16 cellular contexts compared by ENCODE assay signal in the genomic region with DNA sequence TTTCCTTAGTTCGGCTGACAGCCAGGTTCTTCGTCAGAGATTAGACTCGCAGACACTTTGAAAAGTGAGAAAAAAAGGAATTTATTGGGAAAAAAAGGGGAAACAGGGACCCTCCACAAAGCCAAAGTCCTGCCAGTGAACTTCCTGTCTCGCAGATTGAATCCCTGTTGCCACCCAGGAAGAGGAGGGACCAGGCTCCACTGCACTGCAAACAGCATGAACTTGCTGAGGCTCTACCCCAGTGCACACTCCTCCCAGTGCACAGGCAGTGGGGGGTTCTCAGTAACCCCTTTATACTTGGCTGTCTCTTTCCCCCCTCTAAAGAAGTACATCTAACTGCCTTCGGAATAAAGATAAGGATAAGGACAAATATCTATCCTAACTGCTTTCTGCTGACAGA.
DNase-seq lines count a peak whose midpoint lies in the region; ATAC-seq and TF ChIP-seq lines count a peak whose summit lies in the region.
"Had no signal": no experiment of that assay in that cellular context is flagged by ENCODE, and none has a peak within 500 bp of the region (broad histone marks: within the 10 kb centered on the region; RNA-seq: fewer than 3 reads in every experiment).

No MANE protein-coding gene starts in this region.

- intact Hi-C loops in PC-9 (cut with micrococcal nuclease; ENCODE audit: unreplicated experiment) (no loop called here), Right ventricle myocardium inferior (cut with DNase I) (no loop called here)

- no peak overlapping the region for H3K4me3 ChIP-seq in PC-9
- no peak overlapping the region for H3K4me3 ChIP-seq in endodermal cell (ENCODE audit: low read length)
- no peak overlapping the region for H3K4me3 ChIP-seq in neuronal stem cell (ENCODE audit: low read length in 2 of 2)
- H3K4me3 ChIP-seq: GM23248 had no signal

- H2AFZ ChIP-seq in PC-9 = peak overlapping the region; percentile 58; the same call in 1 of the 2 replicates
- peak overlapping the region; percentile 37 for H2AFZ ChIP-seq in neuronal stem cell (ENCODE audit: low read length)
- H2AFZ ChIP-seq: GM23248 had no signal

- ATAC-seq in Right ventricle myocardium inferior = no peak
- no peak for ATAC-seq in HG03097 (IDR thresholded peaks at IDR 0.05; ENCODE audit: low FRiP score, unreplicated experiment)
- ATAC-seq: HCT116 had no signal

- H4K20me1 ChIP-seq in PC-9 (ENCODE audit: insufficient read depth) = no peaks in the 10 kb centered on the region

- H3K9me3 ChIP-seq in PC-9 (ENCODE audit: insufficient read depth, low read depth) = no peaks in the 10 kb centered on the region
- H3K9me3 ChIP-seq in endodermal cell (ENCODE audit: control insufficient read depth, low read length) = no peaks in the 10 kb centered on the region
- no peaks in the 10 kb centered on the region for H3K9me3 ChIP-seq in neuronal stem cell (replicated peaks in 1 of 2; ENCODE audit: control insufficient read depth in 2 of 2, insufficient read depth in 1 of 2, low read depth in 1 of 2, low read length in 2 of 2)

- WGBS in endodermal cell (ENCODE audit: insufficient coverage in 1 of 2, insufficient read length in 1 of 2), 2 experiments = 90 to 93% methylated on average over 4 to 5 of the region's 5 CpGs
- whole genome bisulfite sequencing in neuronal stem cell (ENCODE audit: extremely low coverage in 2 of 2, insufficient read length in 2 of 2, insufficient replicate concordance in 1 of 2), 2 donors = no CpG with 5 or more reads among the region's 5 CpGs

- H3K4me2 ChIP-seq in PC-9 (no peak overlapping the region), neuronal stem cell (ENCODE audit: insufficient read depth, low read length, poor library complexity, severe bottlenecking) (no peak overlapping the region)

- H3K18ac ChIP-seq in neuronal stem cell (ENCODE audit: low read length) = no peak overlapping the region

- H3K36me3 ChIP-seq in PC-9 (ENCODE audit: low read depth) = no peaks in the 10 kb centered on the region
- no peaks in the 10 kb centered on the region for H3K36me3 ChIP-seq in endodermal cell (ENCODE audit: control insufficient read depth, insufficient read depth, low read length)
- H3K36me3 ChIP-seq in neuronal stem cell (replicated peaks in 1 of 2; ENCODE audit: control insufficient read depth in 2 of 2, insufficient read depth in 2 of 2, low read length in 2 of 2) = no peaks in the 10 kb centered on the region

- H3K23ac ChIP-seq in neuronal stem cell (ENCODE audit: low read depth, low read length, poor library complexity) = no peak overlapping the region

- H3K9me2 ChIP-seq in PC-9 (ENCODE audit: insufficient read depth) = no peaks in the 10 kb centered on the region

- H2BK5ac ChIP-seq in neuronal stem cell (ENCODE audit: low read length) = no peak overlapping the region

- no peak overlapping the region for H3K4me3 Mint-ChIP-seq in endodermal cell
- no peak overlapping the region for H3K4me3 Mint-ChIP-seq in activated T-cell treated with anti-CD3 and anti-CD28 coated beads, Interleukin-2, amount 50 U/mL, for 24 hours
- H3K4me3 Mint-ChIP-seq: CD4-positive, alpha-beta memory T cell; H9 had no signal

- no peak overlapping the region for H3K14ac ChIP-seq in neuronal stem cell (ENCODE audit: low read length)

- H3K27me3 Mint-ChIP-seq in endodermal cell (ENCODE audit: insufficient read depth) = peaks cover 1% of the 10 kb centered on the region
- no peaks in the 10 kb centered on the region for H3K27me3 Mint-ChIP-seq in activated T-cell treated with anti-CD3 and anti-CD28 coated beads, Interleukin-2, amount 50 U/mL, for 24 hours
- H3K27me3 Mint-ChIP-seq: CD4-positive, alpha-beta memory T cell had no signal

- peaks cover 1% of the 10 kb centered on the region for H3K9me3 Mint-ChIP-seq in endodermal cell
- peaks cover 15% of the 10 kb centered on the region for H3K9me3 Mint-ChIP-seq in activated T-cell treated with anti-CD3 and anti-CD28 coated beads, Interleukin-2, amount 50 U/mL, for 24 hours

- BruUV-seq in PC-9 (replicated peaks; lab: Mats Ljungman, UMichigan) = no TSS peak

- H3K27me3 ChIP-seq in PC-9 (ENCODE audit: insufficient read depth, low read depth) (no peaks in the 10 kb centered on the region), endodermal cell (ENCODE audit: control insufficient read depth, insufficient read depth, low read length, poor library complexity, severe bottlenecking) (no peaks in the 10 kb centered on the region), neuronal stem cell (ENCODE audit: control insufficient read depth in 3 of 3, insufficient read depth in 3 of 3, low read depth in 1 of 3, low read length in 3 of 3) (no peaks in the 10 kb centered on the region)

- CTCF ChIA-PET in PC-9 (lab: Charles Lee) = no interaction called here

- H2BK12ac ChIP-seq in neuronal stem cell (ENCODE audit: low read length) = no peak overlapping the region

- no peak overlapping the region for H4K91ac ChIP-seq in neuronal stem cell (ENCODE audit: low read depth, low read length, poor library complexity)

- no peaks in the 10 kb centered on the region for H3K79me1 ChIP-seq in neuronal stem cell (ENCODE audit: low read depth, low read length)

- no peaks in the 10 kb centered on the region for H3K79me2 ChIP-seq in PC-9 (ENCODE audit: low read depth)

- H3K27ac Mint-ChIP-seq in endodermal cell = no peak overlapping the region
- H3K27ac Mint-ChIP-seq in activated T-cell treated with anti-CD3 and anti-CD28 coated beads, Interleukin-2, amount 50 U/mL, for 24 hours = no peak overlapping the region
- H3K27ac Mint-ChIP-seq: H9 had no signal

- POLR2A ChIA-PET in PC-9 (lab: Charles Lee; ENCODE audit: unreplicated experiment) = no interaction called here

- H3K9ac ChIP-seq in endodermal cell (ENCODE audit: extremely low read depth, low read length, poor library complexity, severe bottlenecking) (no peak overlapping the region), neuronal stem cell (ENCODE audit: low read depth, low read length, poor library complexity) (no peak overlapping the region)
- H3K9ac ChIP-seq: GM23248 had no signal

- no peaks in the 10 kb centered on the region for H3K4me1 ChIP-seq in PC-9 (replicated peaks; ENCODE audit: insufficient read depth)
- no peaks in the 10 kb centered on the region for H3K4me1 ChIP-seq in endodermal cell (ENCODE audit: control insufficient read depth, insufficient read depth, low read length)
- H3K4me1 ChIP-seq in neuronal stem cell (ENCODE audit: control insufficient read depth in 2 of 2, insufficient read depth in 1 of 2, low read depth in 1 of 2, low read length in 2 of 2) = no peaks in the 10 kb centered on the region

- no peaks in the 10 kb centered on the region for H3F3A ChIP-seq in PC-9 (ENCODE audit: insufficient read depth, low read depth)

- no peaks in the 10 kb centered on the region for H3K36me3 Mint-ChIP-seq in endodermal cell (ENCODE audit: low read depth)
- no peaks in the 10 kb centered on the region for H3K36me3 Mint-ChIP-seq in activated T-cell treated with anti-CD3 and anti-CD28 coated beads, Interleukin-2, amount 50 U/mL, for 24 hours (ENCODE audit: low read depth)
- H3K36me3 Mint-ChIP-seq: CD4-positive, alpha-beta memory T cell had no signal

- H2BK120ac ChIP-seq in neuronal stem cell (ENCODE audit: low read depth, low read length) = no peak overlapping the region

- no peak overlapping the region for H2BK15ac ChIP-seq in neuronal stem cell (ENCODE audit: low read length)

- peaks cover 2% of the 10 kb centered on the region for H3K4me1 Mint-ChIP-seq in endodermal cell
- H3K4me1 Mint-ChIP-seq in activated T-cell treated with anti-CD3 and anti-CD28 coated beads, Interleukin-2, amount 50 U/mL, for 24 hours (ENCODE audit: low read depth) = no peaks in the 10 kb centered on the region
- H3K4me1 Mint-ChIP-seq: CD4-positive, alpha-beta memory T cell had no signal

- DNase-seq in PC-9 = no peak
- peak; percentile 35 for DNase-seq in endodermal cell
- no peak for DNase-seq in neuronal stem cell (ENCODE audit: low spot score)
- DNase-seq in Right ventricle myocardium inferior (ENCODE audit: missing footprints) = no peak
- no peak for DNase-seq in activated T-cell treated with anti-CD3 and anti-CD28 coated beads, Interleukin-2, amount 50 U/mL, for 24 hours
- DNase-seq: C1 segment of cervical spinal cord; Calu3; CD4-positive, alpha-beta memory T cell; COR-L47; DMS53; DMS79 treated with DMSO at 0.1 percent for 48 hours; GF-D8; GM23248; H9 had no signal

- no peak overlapping the region for H2AK5ac ChIP-seq in neuronal stem cell (ENCODE audit: low read depth, low read length)

- H4K8ac ChIP-seq in neuronal stem cell (ENCODE audit: low read depth, low read length) = no peak overlapping the region

- H3K27ac ChIP-seq in PC-9 = no peak overlapping the region
- H3K27ac ChIP-seq in endodermal cell (ENCODE audit: low read depth, low read length) = no peak overlapping the region
- no peak overlapping the region for H3K27ac ChIP-seq in neuronal stem cell (replicated peaks; ENCODE audit: low read length)
- H3K27ac ChIP-seq: GM23248 had no signal

- TF ChIP-seq CTCF in PC-9 (conservative IDR thresholded peaks at IDR 0.05) (no peak), endodermal cell (conservative IDR thresholded peaks at IDR 0.05) (no peak)

- H3K4ac ChIP-seq in neuronal stem cell (ENCODE audit: low read length) = no peak overlapping the region
